Comparison of ENCODE assay signal across 19 cellular contexts in genomic region chr9:36443581-36443980, GRCh38. TPM values are rescaled to one million over a fixed set of nuclear protein-coding genes. Genes with fewer than 3 reads are reported as not detected.
DNase-seq lines count a peak whose midpoint lies in the region; ATAC-seq lines count a peak whose summit lies in the region.
"Had no signal": no experiment of that assay in that cellular context is flagged by ENCODE, and none has a peak within 500 bp of the region (broad histone marks: within the 10 kb centered on the region; RNA-seq: fewer than 3 reads in every experiment).

No MANE protein-coding gene starts in this region.

- POLR2A ChIA-PET in CD8-positive, alpha-beta memory T cell (lab: Charles Lee) = no interaction called here

- H3K27me3 Mint-ChIP-seq in CD8-positive, alpha-beta memory T cell = no peaks in the 10 kb centered on the region
- no peaks in the 10 kb centered on the region for H3K27me3 Mint-ChIP-seq in activated T-helper 17 cell treated with anti-CD3 and anti-CD28 coated beads, Interleukin-2, amount 50 U/mL, for 72 hours
- no peaks in the 10 kb centered on the region for H3K27me3 Mint-ChIP-seq in activated naive CD4-positive, alpha-beta T cell treated with anti-CD3 and anti-CD28 coated beads for 36 hours (ENCODE audit: low read depth)
- H3K27me3 Mint-ChIP-seq: activated CD4-positive, alpha-beta T cell treated with anti-CD3 and anti-CD28 coated beads, Interleukin-2, amount 10 ng/mL, durations not matched to agents 24 days and 14 days; B cell had no signal

- peaks cover 0 to 24% (median 0%) of the 10 kb centered on the region in 3 donors for H3K36me3 Mint-ChIP-seq in CD8-positive, alpha-beta memory T cell
- H3K36me3 Mint-ChIP-seq in activated T-helper 17 cell treated with anti-CD3 and anti-CD28 coated beads, Interleukin-2, amount 50 U/mL, for 72 hours (ENCODE audit: low read depth) = no peaks in the 10 kb centered on the region
- peaks cover 5% of the 10 kb centered on the region for H3K36me3 Mint-ChIP-seq in activated naive CD4-positive, alpha-beta T cell treated with anti-CD3 and anti-CD28 coated beads for 36 hours (ENCODE audit: low read depth)

- intact Hi-C loops in activated naive CD4-positive, alpha-beta T cell treated with anti-CD3 and anti-CD28 coated beads for 36 hours (cut with micrococcal nuclease) = no loop called here

- DNase-seq in CD8-positive, alpha-beta memory T cell = no peak
- peak; percentile 3 for DNase-seq in HCEC 1CT
- peak; percentile 34 for DNase-seq in iris pigment epithelial cell (ENCODE audit: low read depth)
- DNase-seq in globus pallidus (ENCODE audit: low spot score) = no peak
- DNase-seq in activated naive CD4-positive, alpha-beta T cell treated with anti-CD3 and anti-CD28 coated beads for 36 hours = no peak
- DNase-seq in hippocampal formation (lab: John Stamatoyannopoulos, UW) = no peak
- DNase-seq in C1 segment of cervical spinal cord (lab: John Stamatoyannopoulos, UW) = no peak
- DNase-seq: activated CD4-positive, alpha-beta T cell treated with anti-CD3 and anti-CD28 coated beads, Interleukin-2, amount 10 ng/mL, durations not matched to agents 24 days and 14 days; activated CD8-positive, alpha-beta memory T cell treated with anti-CD3 and anti-CD28 coated beads, Interleukin-2, amount 50 U/mL, for 4 hours; GF-D8; MM.1S; NCI-H187; NCI-H446; stimulated activated CD4-positive, alpha-beta T cell treated with anti-CD3 and anti-CD28 coated beads, Interleukin-4, amount 100 ng/mL, for 4 hours had no signal

- no peaks in the 10 kb centered on the region for H3K9me3 ChIP-seq in CD8-positive, alpha-beta memory T cell (ENCODE audit: low read length)

- CTCF ChIA-PET in CD8-positive, alpha-beta memory T cell (lab: Charles Lee) = interaction anchor here (1.1 to 2.4 kb wide), 3 partner anchors 15 to 111 kb away, joined by 3 to 14 read pairs (median 8); no protein-coding TSS in a partner anchor
- CTCF ChIA-PET in activated naive CD4-positive, alpha-beta T cell treated with anti-CD3 and anti-CD28 coated beads for 36 hours (lab: Charles Lee) = interaction anchor here (0.7 to 1.4 kb wide), 3 partner anchors 32 to 112 kb away, joined by 3 to 6 read pairs (median 4); no protein-coding TSS in a partner anchor

- H3K9me3 Mint-ChIP-seq in CD8-positive, alpha-beta memory T cell = no peaks in the 10 kb centered on the region
- no peaks in the 10 kb centered on the region for H3K9me3 Mint-ChIP-seq in activated T-helper 17 cell treated with anti-CD3 and anti-CD28 coated beads, Interleukin-2, amount 50 U/mL, for 72 hours
- H3K9me3 Mint-ChIP-seq in activated naive CD4-positive, alpha-beta T cell treated with anti-CD3 and anti-CD28 coated beads for 36 hours = no peaks in the 10 kb centered on the region
- H3K9me3 Mint-ChIP-seq: activated CD4-positive, alpha-beta T cell treated with anti-CD3 and anti-CD28 coated beads, Interleukin-2, amount 10 ng/mL, durations not matched to agents 24 days and 14 days had no signal

- no peak overlapping the region for H3K27ac ChIP-seq in CD8-positive, alpha-beta memory T cell (ENCODE audit: low read depth, low read length)
- H3K27ac ChIP-seq: parathyroid adenoma, skin epidermis had no signal

- peak overlapping the region in 5 of 7 donors; percentile 5 to 67 (median 42) for H3K4me3 Mint-ChIP-seq in CD8-positive, alpha-beta memory T cell
- H3K4me3 Mint-ChIP-seq in activated T-helper 17 cell treated with anti-CD3 and anti-CD28 coated beads, Interleukin-2, amount 50 U/mL, for 72 hours = no peak overlapping the region
- H3K4me3 Mint-ChIP-seq in activated naive CD4-positive, alpha-beta T cell treated with anti-CD3 and anti-CD28 coated beads for 36 hours = no peak overlapping the region
- H3K4me3 Mint-ChIP-seq: activated CD4-positive, alpha-beta T cell treated with anti-CD3 and anti-CD28 coated beads, Interleukin-2, amount 10 ng/mL, durations not matched to agents 24 days and 14 days; B cell had no signal

- peak overlapping the region in 5 of 8 donors; percentile 39 to 72 (median 43) for H3K27ac Mint-ChIP-seq in CD8-positive, alpha-beta memory T cell
- H3K27ac Mint-ChIP-seq in activated T-helper 17 cell treated with anti-CD3 and anti-CD28 coated beads, Interleukin-2, amount 50 U/mL, for 72 hours = peak overlapping the region; percentile 20
- H3K27ac Mint-ChIP-seq in activated naive CD4-positive, alpha-beta T cell treated with anti-CD3 and anti-CD28 coated beads for 36 hours = no peak overlapping the region
- H3K27ac Mint-ChIP-seq: activated CD4-positive, alpha-beta T cell treated with anti-CD3 and anti-CD28 coated beads, Interleukin-2, amount 10 ng/mL, durations not matched to agents 24 days and 14 days; B cell had no signal

- no peak overlapping the region for H3K4me3 ChIP-seq in CD8-positive, alpha-beta memory T cell (ENCODE audit: low read length)
- H3K4me3 ChIP-seq: lung, skin epidermis had no signal

- peaks cover 39% of the 10 kb centered on the region for H3K4me1 ChIP-seq in CD8-positive, alpha-beta memory T cell (ENCODE audit: insufficient read depth, low read length)
- H3K4me1 ChIP-seq: parathyroid adenoma had no signal

- no peaks in the 10 kb centered on the region for H3K27me3 ChIP-seq in CD8-positive, alpha-beta memory T cell (ENCODE audit: insufficient read depth, low read length, poor library complexity, severe bottlenecking)

- ATAC-seq in activated T-helper 17 cell treated with anti-CD3 and anti-CD28 coated beads, Interleukin-2, amount 50 U/mL, for 72 hours (replicated peaks) = no peak

- no peaks in the 10 kb centered on the region for H3K36me3 ChIP-seq in CD8-positive, alpha-beta memory T cell (ENCODE audit: insufficient read depth, low read length)

- peaks cover 62 to 77% (median 75%) of the 10 kb centered on the region in 3 donors for H3K4me1 Mint-ChIP-seq in CD8-positive, alpha-beta memory T cell
- peaks cover 13% of the 10 kb centered on the region for H3K4me1 Mint-ChIP-seq in activated T-helper 17 cell treated with anti-CD3 and anti-CD28 coated beads, Interleukin-2, amount 50 U/mL, for 72 hours
- H3K4me1 Mint-ChIP-seq in activated naive CD4-positive, alpha-beta T cell treated with anti-CD3 and anti-CD28 coated beads for 36 hours (ENCODE audit: low read depth) = peaks cover 46% of the 10 kb centered on the region

RNA-seq across cellular contexts. Expression of gene RNF38, which starts 43.5 kb away (rescaled TPM):
- total RNA-seq in CD8-positive, alpha-beta memory T cell = 10 to 100 TPM; 40.0 to 43.3 TPM
- 20.9 TPM for polyA plus RNA-seq in CD8-positive, alpha-beta memory T cell
- 10 to 100 TPM; 39.1 to 39.3 TPM for total RNA-seq in activated T-helper 17 cell treated with anti-CD3 and anti-CD28 coated beads, Interleukin-2, amount 50 U/mL, for 72 hours
- total RNA-seq in activated naive CD4-positive, alpha-beta T cell treated with anti-CD3 and anti-CD28 coated beads for 36 hours = 10 to 100 TPM; 22.1 to 22.9 TPM

Comparison
In these comparisons a context has a peak if more than half of its experiments do, and no peak if none do; other contexts are left out.
1. DNase-seq: peak in HCEC 1CT (single experiment) and iris pigment epithelial cell (single experiment); none in CD8-positive, alpha-beta memory T cell (0 of 5), globus pallidus (single experiment), activated naive CD4-positive, alpha-beta T cell treated with anti-CD3 and anti-CD28 coated beads for 36 hours (single experiment), hippocampal formation (0 of 2) and C1 segment of cervical spinal cord (0 of 14).
2. H3K4me3 Mint-ChIP-seq: peak in CD8-positive, alpha-beta memory T cell (5 of 7); none in activated T-helper 17 cell treated with anti-CD3 and anti-CD28 coated beads, Interleukin-2, amount 50 U/mL, for 72 hours (single experiment) and activated naive CD4-positive, alpha-beta T cell treated with anti-CD3 and anti-CD28 coated beads for 36 hours (single experiment).